27 cellular contexts compared by ENCODE assay signal in genomic region chr17:55279203-55279602, GRCh38. TPM values are rescaled to one million over a fixed set of nuclear protein-coding genes. Genes with fewer than 3 reads are reported as not detected.
"Had no signal": no experiment of that assay in that cellular context is flagged by ENCODE, and none has a peak within 500 bp of the region (broad histone marks: within the 10 kb centered on the region; RNA-seq: fewer than 3 reads in every experiment).

No MANE protein-coding gene starts in this region.

- FAIRE-seq: colon had no signal

- H3K27ac ChIP-seq: foreskin keratinocyte had no signal

- H3K4me3 ChIP-seq: body of pancreas, gastrocnemius medialis had no signal

- DNase-seq: activated CD4-positive, alpha-beta T cell treated with anti-CD3 and anti-CD28 coated beads for 36 hours; activated CD4-positive, alpha-beta T cell treated with anti-CD3 and anti-CD28 coated beads, Interleukin-2, amount 10 ng/mL, durations not matched to agents 7 days and 5 days; activated CD4-positive, alpha-beta T cell treated with anti-CD3 and anti-CD28 coated beads, Interleukin-2, amount 50 U/mL, for 4 hours; activated CD4-positive, CD25-positive, alpha-beta regulatory T cell; activated CD4-positive, CD25-positive, alpha-beta regulatory T cell treated with anti-CD3 and anti-CD28 coated beads, Interleukin-2, amount 50 U/mL, for 72 hours; activated CD8-positive, alpha-beta memory T cell treated with anti-CD3 and anti-CD28 coated beads for 24 hours; activated CD8-positive, alpha-beta T cell treated with anti-CD3 and anti-CD28 coated beads for 36 hours; activated effector memory CD4-positive, alpha-beta T cell treated with Interleukin-2 at 50 U/mL for 16 hours; activated gamma-delta T cell treated with Interleukin-2 at 50 U/mL for 16 hours; activated naive CD4-positive, alpha-beta T cell treated with anti-CD3 and anti-CD28 coated beads, Interleukin-2, amount 50 U/mL, for 16 hours; activated naive CD4-positive, alpha-beta T cell treated with Interleukin-2 at 50 U/mL for 16 hours; activated T-cell treated with anti-CD3 and anti-CD28 coated beads, Interleukin-2, amount 50 U/mL, for 4 hours; amniotic stem cell; anterior cingulate cortex; body of pancreas; caudate nucleus; cortex of kidney; dermis blood vessel endothelial cell; effector CD8-positive, alpha-beta T cell; endodermal cell; foreskin keratinocyte; gastrocnemius medialis; T-helper 2 cell had no signal

- H3K27me3 ChIP-seq: body of pancreas, gastrocnemius medialis had no signal

- H3K36me3 ChIP-seq: gastrocnemius medialis had no signal

- H3K9me3 ChIP-seq: body of pancreas, gastrocnemius medialis had no signal

- ATAC-seq: activated CD4-positive, alpha-beta T cell treated with anti-CD3 and anti-CD28 coated beads for 36 hours; activated CD8-positive, alpha-beta T cell treated with anti-CD3 and anti-CD28 coated beads for 36 hours; activated T-cell treated with anti-CD3 and anti-CD28 coated beads, Interleukin-2, amount 50 U/mL, for 4 hours; activated T-helper 17 cell treated with anti-CD3 and anti-CD28 coated beads, Interleukin-2, amount 50 U/mL, for 72 hours; body of pancreas; esophagus mucosa; foreskin keratinocyte; gastrocnemius medialis had no signal

RNA-seq across cellular contexts. Expression of gene HLF, which starts 14.4 kb away (rescaled TPM):
- total RNA-seq: dermis blood vessel endothelial cell, endodermal cell, glomerular endothelial cell had no signal
- polyA plus RNA-seq: foreskin keratinocyte had no signal
